11 cellular contexts compared by ENCODE assay signal in the genomic region with DNA sequence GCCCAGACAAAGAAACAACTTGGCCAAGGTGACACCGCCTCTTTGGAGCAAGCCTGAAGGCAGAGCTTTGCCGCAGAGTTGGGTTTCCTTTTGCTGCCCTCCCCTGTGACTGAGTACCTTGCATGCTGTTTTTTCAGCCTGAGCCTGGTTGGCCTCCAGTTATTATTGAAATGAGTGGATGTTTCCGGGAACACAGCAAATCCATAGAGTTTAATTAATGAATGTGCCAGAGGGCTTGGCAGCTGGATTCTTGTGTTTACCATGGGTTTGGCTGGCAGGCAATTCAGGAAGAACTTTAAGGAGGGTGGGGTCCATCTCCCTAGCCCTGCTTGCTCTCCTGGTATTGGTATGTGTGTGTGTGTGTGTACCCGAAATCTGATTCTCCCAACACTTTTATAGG.
DNase-seq lines count a peak whose midpoint lies in the region; FAIRE-seq and TF ChIP-seq lines count a peak whose summit lies in the region.
"Had no signal": no experiment of that assay in that cellular context is flagged by ENCODE, and none has a peak within 500 bp of the region (broad histone marks: within the 10 kb centered on the region; RNA-seq: fewer than 3 reads in every experiment).

No MANE protein-coding gene starts in this region.

- H3K4me3 Mint-ChIP-seq in T-helper 2 cell treated with Interferon-gamma antibody and Interleukin-4, amounts not matched to agents 5 μg/mL and 100 μg/mL, for 36 hours = no peak overlapping the region
- H3K4me3 Mint-ChIP-seq: activated naive CD8-positive, alpha-beta T cell treated with anti-CD3 and anti-CD28 coated beads, Interleukin-2, amount 10 ng/mL, durations not matched to agents 7 days and 5 days had no signal

- H3K9me3 ChIP-seq in kidney (ENCODE audit: control insufficient read depth in 1 of 2, low read length in 2 of 2) (no peaks in the 10 kb centered on the region), subcutaneous abdominal adipose tissue (ENCODE audit: control insufficient read depth in 5 of 5, low read length in 5 of 5) (no peaks in the 10 kb centered on the region)

- H3K27me3 Mint-ChIP-seq in T-helper 2 cell treated with Interferon-gamma antibody and Interleukin-4, amounts not matched to agents 5 μg/mL and 100 μg/mL, for 36 hours (ENCODE audit: low read depth) = no peaks in the 10 kb centered on the region
- H3K27me3 Mint-ChIP-seq: activated naive CD8-positive, alpha-beta T cell treated with anti-CD3 and anti-CD28 coated beads, Interleukin-2, amount 10 ng/mL, durations not matched to agents 7 days and 5 days had no signal

- FAIRE-seq in kidney (lab: Jason Lieb, UNC) = no peak

- peaks cover 4% of the 10 kb centered on the region for H3K9me3 Mint-ChIP-seq in T-helper 2 cell treated with Interferon-gamma antibody and Interleukin-4, amounts not matched to agents 5 μg/mL and 100 μg/mL, for 36 hours
- H3K9me3 Mint-ChIP-seq: activated naive CD8-positive, alpha-beta T cell treated with anti-CD3 and anti-CD28 coated beads, Interleukin-2, amount 10 ng/mL, durations not matched to agents 7 days and 5 days had no signal

- intact Hi-C loops in kidney (cut with DNase I) = no loop called here

- H3K9ac ChIP-seq in kidney (ENCODE audit: low read length in 2 of 2) (no peak overlapping the region), subcutaneous abdominal adipose tissue (ENCODE audit: low read length in 5 of 5) (no peak overlapping the region)

- H3K27me3 ChIP-seq in subcutaneous abdominal adipose tissue (ENCODE audit: control insufficient read depth in 5 of 5, insufficient read depth in 4 of 5, low read length in 5 of 5) = peaks cover 0 to 3% (median 0%) of the 10 kb centered on the region in 5 donors

- H3K27ac ChIP-seq in VCaP (peak overlapping the region; percentile 62), kidney (ENCODE audit: low read depth in 2 of 2, low read length in 2 of 2) (peak overlapping the region; percentile 49 to 78), subcutaneous abdominal adipose tissue (ENCODE audit: low read depth, low read length) (peak overlapping the region; percentile 20)

- H3K27ac Mint-ChIP-seq in T-helper 2 cell treated with Interferon-gamma antibody and Interleukin-4, amounts not matched to agents 5 μg/mL and 100 μg/mL, for 36 hours = no peak overlapping the region
- H3K27ac Mint-ChIP-seq: activated naive CD8-positive, alpha-beta T cell treated with anti-CD3 and anti-CD28 coated beads, Interleukin-2, amount 10 ng/mL, durations not matched to agents 7 days and 5 days had no signal

- TF ChIP-seq CTCF in VCaP (conservative IDR thresholded peaks at IDR 0.05) (no peak), kidney (IDR thresholded peaks at IDR 0.05; ENCODE audit: borderline replicate concordance, extremely low read depth, insufficient read depth) (no peak)

- H3K36me3 ChIP-seq in kidney (ENCODE audit: control insufficient read depth in 1 of 2, insufficient read depth in 2 of 2, low read length in 2 of 2) (no peaks in the 10 kb centered on the region), subcutaneous abdominal adipose tissue (ENCODE audit: control insufficient read depth in 5 of 5, insufficient read depth in 5 of 5, low read length in 5 of 5) (no peaks in the 10 kb centered on the region)

- DNase-seq in DMS 273 (lab: John Stamatoyannopoulos, UW; ENCODE audit: unreplicated experiment) = peak; percentile 8
- DNase-seq in DMS 273 treated with DMSO at 0.1 percent for 48 hours (lab: John Stamatoyannopoulos, UW) = no peak
- DNase-seq in kidney = no peak
- DNase-seq in T-helper 2 cell treated with Interferon-gamma antibody and Interleukin-4, amounts not matched to agents 5 μg/mL and 100 μg/mL, for 36 hours (ENCODE audit: low spot score) = no peak
- no peak for DNase-seq in putamen (ENCODE audit: low spot score)
- DNase-seq in NCI-H446 (lab: John Stamatoyannopoulos, UW) = no peak
- DNase-seq: 8988T; activated naive CD8-positive, alpha-beta T cell treated with anti-CD3 and anti-CD28 coated beads, Interleukin-2, amount 10 ng/mL, durations not matched to agents 7 days and 5 days; hippocampal formation had no signal

- no peak overlapping the region for H3K4me3 ChIP-seq in kidney (ENCODE audit: low read length in 2 of 2)
- no peak overlapping the region for H3K4me3 ChIP-seq in subcutaneous abdominal adipose tissue (ENCODE audit: low read depth in 1 of 5, low read length in 5 of 5)

- H3K4me1 Mint-ChIP-seq in T-helper 2 cell treated with Interferon-gamma antibody and Interleukin-4, amounts not matched to agents 5 μg/mL and 100 μg/mL, for 36 hours (ENCODE audit: low read depth) = peaks cover 3% of the 10 kb centered on the region
- H3K4me1 Mint-ChIP-seq: activated naive CD8-positive, alpha-beta T cell treated with anti-CD3 and anti-CD28 coated beads, Interleukin-2, amount 10 ng/mL, durations not matched to agents 7 days and 5 days had no signal

- H3K36me3 Mint-ChIP-seq in T-helper 2 cell treated with Interferon-gamma antibody and Interleukin-4, amounts not matched to agents 5 μg/mL and 100 μg/mL, for 36 hours (ENCODE audit: low read depth) = peaks cover 6% of the 10 kb centered on the region

- H3K4me1 ChIP-seq in kidney (ENCODE audit: control insufficient read depth in 1 of 2, insufficient read depth in 1 of 2, low read depth in 1 of 2, low read length in 2 of 2) (peaks cover 6 to 14% of the 10 kb centered on the region in 2 donors), subcutaneous abdominal adipose tissue (ENCODE audit: control insufficient read depth in 5 of 5, insufficient read depth in 5 of 5, low read length in 5 of 5) (peaks cover 0 to 67% (median 10%) of the 10 kb centered on the region in 5 donors)
